Comparison of ENCODE assay signal across 8 cellular contexts in the genomic region with DNA sequence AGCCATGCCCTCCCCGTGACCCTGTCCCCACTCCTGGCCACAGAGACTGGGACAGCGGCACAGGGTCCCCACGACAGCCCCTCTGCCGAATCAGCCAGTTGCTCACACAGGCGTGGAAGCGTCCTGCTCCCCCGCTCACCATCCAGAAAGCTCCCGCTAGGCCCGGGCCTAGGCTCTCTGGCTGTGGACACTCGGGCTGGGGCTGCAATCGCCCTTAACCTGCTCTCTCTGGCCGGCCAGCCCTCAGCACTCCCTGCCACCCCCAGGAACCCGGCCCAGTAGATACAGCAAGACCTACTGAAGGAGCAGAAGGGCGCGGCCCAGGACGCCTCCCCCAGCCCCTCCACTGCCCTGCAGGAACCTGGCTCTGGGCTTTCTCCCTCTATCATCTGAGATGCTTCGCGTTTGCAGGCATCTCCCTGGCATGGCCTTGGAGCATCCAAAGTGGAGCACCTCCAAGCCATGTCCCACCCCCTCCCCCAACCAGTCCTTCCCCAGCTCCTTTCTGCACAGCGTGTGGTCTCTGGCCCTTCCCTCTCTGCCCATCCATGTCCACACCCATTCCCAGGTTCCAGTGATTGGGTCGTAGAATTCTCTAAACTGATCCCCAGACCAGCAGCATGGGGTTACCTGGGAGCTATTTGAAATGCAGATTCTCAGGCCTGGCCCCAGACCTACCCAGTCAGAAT.
DNase-seq lines count a peak whose midpoint lies in the region; ATAC-seq lines count a peak whose summit lies in the region.

No MANE protein-coding gene starts in this region.

- intact Hi-C loops in activated CD4-positive, alpha-beta T cell treated with anti-CD3 and anti-CD28 coated beads, Interleukin-2, amount 10 ng/mL, durations not matched to agents 24 days and 14 days (cut with micrococcal nuclease) = loop anchor here (1.0 to 2.0 kb wide), 2 partner anchors 17 to 58 kb away; no protein-coding TSS in a partner anchor

- no peak overlapping the region for H3K27ac Mint-ChIP-seq in activated CD4-positive, alpha-beta T cell treated with anti-CD3 and anti-CD28 coated beads, Interleukin-2, amount 10 ng/mL, durations not matched to agents 24 days and 14 days

- H3K4me1 Mint-ChIP-seq in activated CD4-positive, alpha-beta T cell treated with anti-CD3 and anti-CD28 coated beads, Interleukin-2, amount 10 ng/mL, durations not matched to agents 24 days and 14 days = peaks cover 2% of the 10 kb centered on the region

- no peaks in the 10 kb centered on the region for H3K9me3 ChIP-seq in ectodermal cell (ENCODE audit: control insufficient read depth, low read length)
- no peaks in the 10 kb centered on the region for H3K9me3 ChIP-seq in mesodermal cell (ENCODE audit: control insufficient read depth, low read length)

- DNase-seq in activated CD4-positive, alpha-beta T cell treated with anti-CD3 and anti-CD28 coated beads, Interleukin-2, amount 10 ng/mL, durations not matched to agents 24 days and 14 days = no peak
- DNase-seq in activated CD4-positive, alpha-beta T cell treated with anti-CD3 and anti-CD28 coated beads, Interleukin-2, amount 50 U/mL, for 48 hours = no peak
- no peak for DNase-seq in islet precursor cell

- no peak for ATAC-seq in HG02852 (IDR thresholded peaks at IDR 0.05; ENCODE audit: unreplicated experiment)
- no peak for ATAC-seq in HG03442 (IDR thresholded peaks at IDR 0.05; ENCODE audit: unreplicated experiment)

- 6 to 7% methylated on average over 20 of the region's 20 CpGs for WGBS in ectodermal cell, 2 experiments
- 9 to 12% methylated on average over 15 to 19 of the region's 20 CpGs for WGBS in mesodermal cell (ENCODE audit: insufficient coverage in 2 of 2), 2 experiments
- WGBS in urinary bladder = 44% methylated on average over 20 of the region's 20 CpGs

- H3K27ac ChIP-seq in ectodermal cell (ENCODE audit: insufficient read depth, low read depth, low read length, poor library complexity, severe bottlenecking) (no peak overlapping the region), mesodermal cell (ENCODE audit: low read depth, low read length, severe bottlenecking) (no peak overlapping the region), urinary bladder (ENCODE audit: low read depth) (peak overlapping the region; percentile 81)

- H3K27me3 Mint-ChIP-seq in activated CD4-positive, alpha-beta T cell treated with anti-CD3 and anti-CD28 coated beads, Interleukin-2, amount 10 ng/mL, durations not matched to agents 24 days and 14 days = peaks cover 14% of the 10 kb centered on the region

- H3K9me3 Mint-ChIP-seq in activated CD4-positive, alpha-beta T cell treated with anti-CD3 and anti-CD28 coated beads, Interleukin-2, amount 10 ng/mL, durations not matched to agents 24 days and 14 days = no peaks in the 10 kb centered on the region

- H3K27me3 ChIP-seq in ectodermal cell (ENCODE audit: control insufficient read depth, insufficient read depth, low read length, poor library complexity, severe bottlenecking) = peaks cover 17% of the 10 kb centered on the region

- peak overlapping the region; percentile 40 for H3K4me3 Mint-ChIP-seq in activated CD4-positive, alpha-beta T cell treated with anti-CD3 and anti-CD28 coated beads, Interleukin-2, amount 10 ng/mL, durations not matched to agents 24 days and 14 days

- H3K4me3 ChIP-seq in ectodermal cell (ENCODE audit: insufficient read depth, low read depth, low read length) (peak overlapping the region; percentile 34), mesodermal cell (ENCODE audit: extremely low read depth, insufficient read depth, low read length, poor library complexity, severe bottlenecking) (peak overlapping the region; percentile 35), urinary bladder (ENCODE audit: low read depth, low read length) (no peak overlapping the region)

- H3K36me3 Mint-ChIP-seq in activated CD4-positive, alpha-beta T cell treated with anti-CD3 and anti-CD28 coated beads, Interleukin-2, amount 10 ng/mL, durations not matched to agents 24 days and 14 days (ENCODE audit: low read depth) = no peaks in the 10 kb centered on the region

- peaks cover 5% of the 10 kb centered on the region for H3K4me1 ChIP-seq in ectodermal cell (ENCODE audit: control insufficient read depth, insufficient read depth, low read length)
- H3K4me1 ChIP-seq in mesodermal cell (ENCODE audit: control insufficient read depth, insufficient read depth, low read length, poor library complexity, severe bottlenecking) = peaks cover 11% of the 10 kb centered on the region
- H3K4me1 ChIP-seq in urinary bladder (ENCODE audit: insufficient read depth) = no peaks in the 10 kb centered on the region

- H3K36me3 ChIP-seq in ectodermal cell (ENCODE audit: control insufficient read depth, insufficient read depth, low read length) (no peaks in the 10 kb centered on the region), mesodermal cell (ENCODE audit: control insufficient read depth, insufficient read depth, low read length) (no peaks in the 10 kb centered on the region), urinary bladder (ENCODE audit: insufficient read depth) (peaks cover 3% of the 10 kb centered on the region)
